In genomic region chr19:29397748-29398147, GRCh38 we compare ENCODE assay signal across 24 cellular contexts.
"Had no signal": no experiment of that assay in that cellular context is flagged by ENCODE, and none has a peak within 500 bp of the region (broad histone marks: within the 10 kb centered on the region; RNA-seq: fewer than 3 reads in every experiment).

No MANE protein-coding gene starts in this region.

- H2AFZ ChIP-seq: hepatocyte had no signal

- H3K27me3 ChIP-seq: testis had no signal

- H3K9me3 ChIP-seq: sigmoid colon, testis had no signal

- H3K4me1 ChIP-seq: left lung, sigmoid colon had no signal

- H3K27ac ChIP-seq: esophagus muscularis mucosa, hepatocyte, left lung, sigmoid colon, testis had no signal

- DNase-seq: activated B cell treated with CpG ODN at 0.5 μM for 24 hours; activated CD4-positive, alpha-beta T cell treated with anti-CD3 and anti-CD28 coated beads for 36 hours; activated CD4-positive, alpha-beta T cell treated with anti-CD3 and anti-CD28 coated beads, Interleukin-2, amount 50 U/mL, for 4 hours; activated CD8-positive, alpha-beta memory T cell treated with anti-CD3 and anti-CD28 coated beads for 24 hours; activated CD8-positive, alpha-beta memory T cell treated with anti-CD3 and anti-CD28 coated beads, Interleukin-2, amount 50 U/mL, for 4 hours; activated T-cell treated with anti-CD3 and anti-CD28 coated beads, Interleukin-2, amount 50 U/mL, for 24 hours; aorta; effector memory CD8-positive, alpha-beta T cell; glutamatergic neuron; immature natural killer cell; kidney glomerular epithelial cell; naive B cell; retina; sigmoid colon; stimulated activated CD4-positive, alpha-beta T cell treated with anti-CD3 and anti-CD28 coated beads, Interleukin-15, amount 100 ng/mL, for 24 hours; stimulated activated CD8-positive, alpha-beta memory T cell treated with anti-CD3 and anti-CD28 coated beads, Interleukin-4, amount 100 ng/mL, for 48 hours; stimulated activated naive CD4-positive, alpha-beta T cell; T1000; testis had no signal

- H3K4me2 ChIP-seq: hepatocyte, smooth muscle cell had no signal

- H3K4me3 ChIP-seq: esophagus muscularis mucosa, hepatocyte, left lung, lung, sigmoid colon, smooth muscle cell, testis had no signal

- H3K36me3 ChIP-seq: esophagus muscularis mucosa, left lung, sigmoid colon had no signal
